In genomic region chr15:31456329-31457060, GRCh38 we compare ENCODE assay signal across 23 cellular contexts.
DNase-seq lines count a peak whose midpoint lies in the region; ATAC-seq and TF ChIP-seq lines count a peak whose summit lies in the region.
"Had no signal": no experiment of that assay in that cellular context is flagged by ENCODE, and none has a peak within 500 bp of the region (broad histone marks: within the 10 kb centered on the region; RNA-seq: fewer than 3 reads in every experiment).

No MANE protein-coding gene starts in this region.

- no peak overlapping the region for H3K4me3 ChIP-seq in RWPE2 (ENCODE audit: severe bottlenecking)
- no peak overlapping the region for H3K4me3 ChIP-seq in suprapubic skin
- H3K4me3 ChIP-seq: gastrocnemius medialis had no signal

- TF ChIP-seq POLR2A in suprapubic skin (IDR thresholded peaks at IDR 0.05), result no peak

- H3K9me3 Mint-ChIP-seq in activated naive CD4-positive, alpha-beta T cell treated with anti-CD3 and anti-CD28 coated beads, Interleukin-2, amount 10 ng/mL, durations not matched to agents 7 days and 5 days, result peaks cover 9% of the 10 kb centered on the region
- H3K9me3 Mint-ChIP-seq: WTC11 had no signal

- no peak overlapping the region for H3K27ac Mint-ChIP-seq in activated naive CD4-positive, alpha-beta T cell treated with anti-CD3 and anti-CD28 coated beads, Interleukin-2, amount 10 ng/mL, durations not matched to agents 7 days and 5 days
- H3K27ac Mint-ChIP-seq: memory B cell, progenitor cell of endocrine pancreas, WTC11 had no signal

- no peaks in the 10 kb centered on the region for H3K9me3 ChIP-seq in RWPE2 (ENCODE audit: severe bottlenecking)
- H3K9me3 ChIP-seq in suprapubic skin, result no peaks in the 10 kb centered on the region
- H3K9me3 ChIP-seq: gastrocnemius medialis had no signal

- no peaks in the 10 kb centered on the region for H3K27me3 ChIP-seq in RWPE2 (ENCODE audit: insufficient read depth, poor library complexity, severe bottlenecking)
- no peaks in the 10 kb centered on the region for H3K27me3 ChIP-seq in suprapubic skin
- H3K27me3 ChIP-seq: gastrocnemius medialis had no signal

- WGBS in suprapubic skin, result 66% methylated on average over 6 of the region's 8 CpGs

- in situ Hi-C loops in KBM-7 (cut with MboI; ENCODE audit: low pct_unique_long_range_greater_than_20kb, low sequenced_read_pairs), result no loop called here

- no peak for TF ChIP-seq EP300 in suprapubic skin (IDR thresholded peaks at IDR 0.05)

- H3K27me3 Mint-ChIP-seq in activated naive CD4-positive, alpha-beta T cell treated with anti-CD3 and anti-CD28 coated beads, Interleukin-2, amount 10 ng/mL, durations not matched to agents 7 days and 5 days, result peaks cover 4% of the 10 kb centered on the region
- H3K27me3 Mint-ChIP-seq: memory B cell, naive B cell had no signal

- CTCF ChIA-PET in activated naive CD4-positive, alpha-beta T cell treated with anti-CD3 and anti-CD28 coated beads, Interleukin-2, amount 10 ng/mL, durations not matched to agents 7 days and 5 days (lab: Charles Lee), result interaction anchor here (1.4 to 1.8 kb wide), 2 partner anchors 19 to 34 kb away, joined by 4 to 9 read pairs; no protein-coding TSS in a partner anchor

- ATAC-seq in RWPE2 (ENCODE audit: low read depth) (no peak), left lobe of liver (no peak)

- TF ChIP-seq CTCF in RWPE2 (IDR thresholded peaks at IDR 0.05; ENCODE audit: poor library complexity, severe bottlenecking) (no peak), suprapubic skin (IDR thresholded peaks at IDR 0.05) (no peak)

- H3K4me1 Mint-ChIP-seq in activated naive CD4-positive, alpha-beta T cell treated with anti-CD3 and anti-CD28 coated beads, Interleukin-2, amount 10 ng/mL, durations not matched to agents 7 days and 5 days, result peaks cover 25% of the 10 kb centered on the region

- DNase-seq in activated naive CD4-positive, alpha-beta T cell treated with anti-CD3 and anti-CD28 coated beads, Interleukin-2, amount 10 ng/mL, durations not matched to agents 7 days and 5 days, result peak; percentile 10
- DNase-seq in activated naive CD4-positive, alpha-beta T cell treated with Interleukin-2 at 50 U/mL for 16 hours, result no peak
- DNase-seq in RWPE2 (ENCODE audit: low spot score) (peak; percentile 60), left lobe of liver (ENCODE audit: low spot score) (peak; percentile 32), suprapubic skin (ENCODE audit: low spot score in 2 of 2) (peak; percentile 46 to 57), KBM-7 (no peak), SHP77 (lab: John Stamatoyannopoulos, UW) (no peak), occipital lobe (lab: John Stamatoyannopoulos, UW) (no peak)
- DNase-seq: activated effector memory CD4-positive, alpha-beta T cell treated with anti-CD3 and anti-CD28 coated beads, Interleukin-2, amount 50 U/mL, for 16 hours; amniotic stem cell; caudate nucleus; DMS 273 treated with DMSO at 0.1 percent for 48 hours; erythroblast; gastrocnemius medialis; Kasumi-1; kidney glomerular epithelial cell; naive B cell; NCI-H1048; NCI-H226 had no signal

- peak overlapping the region; percentile 68 for H3K27ac ChIP-seq in RWPE2 (ENCODE audit: poor library complexity, severe bottlenecking)
- H3K27ac ChIP-seq in suprapubic skin, result peak overlapping the region; percentile 71
- H3K27ac ChIP-seq: C4-2B, gastrocnemius medialis had no signal

- H3K36me3 ChIP-seq in RWPE2 (ENCODE audit: low read depth) (no peaks in the 10 kb centered on the region), suprapubic skin (no peaks in the 10 kb centered on the region)
- H3K36me3 ChIP-seq: gastrocnemius medialis had no signal

- H3K4me3 Mint-ChIP-seq in activated naive CD4-positive, alpha-beta T cell treated with anti-CD3 and anti-CD28 coated beads, Interleukin-2, amount 10 ng/mL, durations not matched to agents 7 days and 5 days, result no peak overlapping the region
- H3K4me3 Mint-ChIP-seq: memory B cell, WTC11 had no signal

- H3K36me3 Mint-ChIP-seq in activated naive CD4-positive, alpha-beta T cell treated with anti-CD3 and anti-CD28 coated beads, Interleukin-2, amount 10 ng/mL, durations not matched to agents 7 days and 5 days, result peaks cover 6% of the 10 kb centered on the region
- H3K36me3 Mint-ChIP-seq: WTC11 had no signal

- peaks cover 25% of the 10 kb centered on the region for H3K4me1 ChIP-seq in RWPE2 (ENCODE audit: insufficient read depth, poor library complexity, severe bottlenecking)
- H3K4me1 ChIP-seq in suprapubic skin, result peaks cover 41% of the 10 kb centered on the region
- H3K4me1 ChIP-seq: gastrocnemius medialis had no signal

Comparison
In these comparisons a context has a peak if more than half of its experiments do, and no peak if none do; other contexts are left out.
1. DNase-seq: peak in activated naive CD4-positive, alpha-beta T cell treated with anti-CD3 and anti-CD28 coated beads, Interleukin-2, amount 10 ng/mL, durations not matched to agents 7 days and 5 days (single experiment), RWPE2 (single experiment), left lobe of liver (single experiment) and suprapubic skin (2 of 2); none in activated naive CD4-positive, alpha-beta T cell treated with Interleukin-2 at 50 U/mL for 16 hours (single experiment), KBM-7 (single experiment), SHP77 (0 of 2) and occipital lobe (single experiment).